8 cellular contexts compared by ENCODE assay signal in the genomic region with DNA sequence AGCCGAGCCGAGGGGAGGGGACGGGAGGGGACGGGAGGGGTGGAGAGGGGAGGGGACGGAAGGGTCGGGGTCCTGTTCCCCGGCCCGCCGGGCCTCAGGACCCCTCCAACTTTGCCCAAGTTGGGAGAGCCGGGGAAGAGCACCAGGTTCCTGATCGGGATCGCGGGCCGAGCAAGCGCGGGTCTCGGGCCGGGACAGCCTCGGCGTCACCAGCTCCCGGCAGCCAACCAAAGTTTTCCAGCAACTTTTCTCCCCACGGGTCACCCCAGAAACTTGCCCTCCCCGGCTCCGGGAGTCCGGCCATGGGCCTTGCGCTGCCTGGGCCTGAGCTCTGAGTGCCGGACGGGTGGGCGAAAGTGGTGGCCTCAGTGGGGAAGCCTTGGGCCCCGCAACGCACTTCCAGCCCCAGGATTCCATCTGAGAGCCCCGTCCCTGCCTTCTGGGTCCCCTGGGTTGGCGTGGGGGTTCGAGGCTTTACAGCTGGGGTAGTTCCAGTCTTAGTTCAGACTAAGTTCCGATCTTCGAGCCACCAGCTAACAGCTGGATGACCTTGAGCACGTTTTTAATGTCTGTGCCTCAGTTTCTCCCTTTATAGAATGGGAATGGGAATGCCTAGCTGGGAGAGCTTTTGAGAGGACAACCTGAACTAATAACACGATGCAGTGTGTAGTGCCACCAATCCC. TPM values are rescaled to one million over a fixed set of nuclear protein-coding genes. Genes with fewer than 3 reads are reported as not detected.
DNase-seq lines count a peak whose midpoint lies in the region; ATAC-seq and TF ChIP-seq lines count a peak whose summit lies in the region.

No MANE protein-coding gene starts in this region.

- peak overlapping the region; percentile 85 to 91 for H3K4me3 Mint-ChIP-seq in activated T-cell treated with anti-CD3 and anti-CD28 coated beads, Interleukin-2, amount 50 U/mL, for 72 hours

- H3K27ac Mint-ChIP-seq in activated T-cell treated with anti-CD3 and anti-CD28 coated beads, Interleukin-2, amount 50 U/mL, for 72 hours = peak overlapping the region; percentile 90

- peaks cover 57 to 79% (median 77%) of the 10 kb centered on the region in 10 experiments for H3K4me1 ChIP-seq in BLaER1 treated with 17β-estradiol and CSF1 and Interleukin-3, amounts not matched to agents 10 nM and 100 nM
- H3K4me1 ChIP-seq in cardiac muscle cell (ENCODE audit: low read depth) (peaks cover 8% of the 10 kb centered on the region), rectal smooth muscle tissue (ENCODE audit: control insufficient read depth, insufficient read depth, low read length) (peaks cover 68% of the 10 kb centered on the region)

- DNase-seq in activated T-cell treated with anti-CD3 and anti-CD28 coated beads, Interleukin-2, amount 50 U/mL, for 72 hours = peak; percentile 40 to 56
- peak; percentile 35 for DNase-seq in cardiac muscle cell (ENCODE audit: low read depth in 1 of 2, low spot score in 1 of 2)
- no peak for DNase-seq in activated effector memory CD4-positive, alpha-beta T cell treated with Interleukin-2 at 50 U/mL for 16 hours
- DNase-seq in SIG-M5 treated with dmso at 0.1 percent for 504 hours (lab: John Stamatoyannopoulos, UW; ENCODE audit: unreplicated experiment) = no peak
- DNase-seq in GM19238 (ENCODE audit: insufficient read length, low spot score) = no peak

- peak overlapping the region; percentile 84 to 95 (median 92) for H3K9ac ChIP-seq in BLaER1 treated with 17β-estradiol and CSF1 and Interleukin-3, amounts not matched to agents 10 nM and 100 nM
- peak overlapping the region; percentile 89 for H3K9ac ChIP-seq in rectal smooth muscle tissue (ENCODE audit: low read length)

- H3K36me3 ChIP-seq in BLaER1 treated with 17β-estradiol and CSF1 and Interleukin-3, amounts not matched to agents 10 nM and 100 nM = peaks cover 21 to 45% (median 35%) of the 10 kb centered on the region in 11 experiments
- peaks cover 6% of the 10 kb centered on the region for H3K36me3 ChIP-seq in cardiac muscle cell
- H3K36me3 ChIP-seq in rectal smooth muscle tissue (ENCODE audit: control insufficient read depth, insufficient read depth, low read length) = peaks cover 9% of the 10 kb centered on the region

- H3K4me3 ChIP-seq in BLaER1 treated with 17β-estradiol and CSF1 and Interleukin-3, amounts not matched to agents 10 nM and 100 nM = peak overlapping the region; percentile 81 to 96 (median 86)
- peak overlapping the region; percentile 78 for H3K4me3 ChIP-seq in cardiac muscle cell
- H3K4me3 ChIP-seq in rectal smooth muscle tissue (ENCODE audit: low read length) = peak overlapping the region; percentile 92

- ATAC-seq in HG02840 (IDR thresholded peaks at IDR 0.05; ENCODE audit: low FRiP score, unreplicated experiment) = peak; percentile 9
- peak in 1 of 2 donors; percentile 0 for ATAC-seq in activated T-cell treated with anti-CD3 and anti-CD28 coated beads, Interleukin-2, amount 50 U/mL, for 72 hours (replicated peaks in 1 of 2)

- H3K27ac ChIP-seq in BLaER1 treated with 17β-estradiol and CSF1 and Interleukin-3, amounts not matched to agents 10 nM and 100 nM = peak overlapping the region; percentile 79 to 98 (median 93)
- no peak overlapping the region for H3K27ac ChIP-seq in cardiac muscle cell
- H3K27ac ChIP-seq in rectal smooth muscle tissue (ENCODE audit: low read depth, low read length) = peak overlapping the region; percentile 92

- no peaks in the 10 kb centered on the region for H3K9me3 ChIP-seq in BLaER1 treated with 17β-estradiol and CSF1 and Interleukin-3, amounts not matched to agents 10 nM and 100 nM (replicated peaks in 1 of 11)
- H3K9me3 ChIP-seq in cardiac muscle cell (ENCODE audit: low read depth) = no peaks in the 10 kb centered on the region

- peaks cover 22 to 51% (median 30%) of the 10 kb centered on the region in 11 experiments; a peak in 19 of 22 replicates for H4K20me1 ChIP-seq in BLaER1 treated with 17β-estradiol and CSF1 and Interleukin-3, amounts not matched to agents 10 nM and 100 nM

- peaks cover 62% of the 10 kb centered on the region for H3K4me1 Mint-ChIP-seq in activated T-cell treated with anti-CD3 and anti-CD28 coated beads, Interleukin-2, amount 50 U/mL, for 72 hours (ENCODE audit: low read depth)

- H3K9me3 Mint-ChIP-seq in activated T-cell treated with anti-CD3 and anti-CD28 coated beads, Interleukin-2, amount 50 U/mL, for 72 hours = no peaks in the 10 kb centered on the region

- peaks cover 23 to 24% of the 10 kb centered on the region in 2 donors for H3K36me3 Mint-ChIP-seq in activated T-cell treated with anti-CD3 and anti-CD28 coated beads, Interleukin-2, amount 50 U/mL, for 72 hours (ENCODE audit: insufficient read depth in 2 of 2)

- H3K4me2 ChIP-seq in BLaER1 treated with 17β-estradiol and CSF1 and Interleukin-3, amounts not matched to agents 10 nM and 100 nM = peak overlapping the region; percentile 95 to 100 (median 100)

- H3K27me3 ChIP-seq in BLaER1 treated with 17β-estradiol and CSF1 and Interleukin-3, amounts not matched to agents 10 nM and 100 nM = peaks cover 0 to 5% (median 0%) of the 10 kb centered on the region in 11 experiments; a peak in 2 of 22 replicates
- H3K27me3 ChIP-seq in cardiac muscle cell (peaks cover 19% of the 10 kb centered on the region), rectal smooth muscle tissue (ENCODE audit: control insufficient read depth, insufficient read depth, low read length) (no peaks in the 10 kb centered on the region)

- H3K27me3 Mint-ChIP-seq in activated T-cell treated with anti-CD3 and anti-CD28 coated beads, Interleukin-2, amount 50 U/mL, for 72 hours (ENCODE audit: low read depth) = no peaks in the 10 kb centered on the region

- TF ChIP-seq CTCF in cardiac muscle cell (IDR thresholded peaks at IDR 0.05; ENCODE audit: low read depth, low read length) = no peak

RNA-seq across cellular contexts. Expression of a gene that starts 0.5 kb away (rescaled TPM):
- 10 to 100 TPM; 33.5 to 46.1 TPM for total RNA-seq in activated T-cell treated with anti-CD3 and anti-CD28 coated beads, Interleukin-2, amount 50 U/mL, for 72 hours
- 8.8 and 14.0 TPM in 2 replicates for total RNA-seq in cardiac muscle cell
- polyA plus RNA-seq in cardiac muscle cell = 5.2 and 10.1 TPM in 2 replicates

RNA-seq across cellular contexts. Expression of a gene that starts 39.7 kb away (rescaled TPM):
- total RNA-seq in activated T-cell treated with anti-CD3 and anti-CD28 coated beads, Interleukin-2, amount 50 U/mL, for 72 hours = 100 to 1,000 TPM; 105 to 108 TPM
- 138 and 157 TPM in 2 replicates for total RNA-seq in cardiac muscle cell
- 68.2 and 77.0 TPM in 2 replicates for polyA plus RNA-seq in cardiac muscle cell

Comparison
In these comparisons a context has a peak if more than half of its experiments do, and no peak if none do; other contexts are left out.
1. DNase-seq: peak in activated T-cell treated with anti-CD3 and anti-CD28 coated beads, Interleukin-2, amount 50 U/mL, for 72 hours (2 of 2) and cardiac muscle cell (2 of 2); none in activated effector memory CD4-positive, alpha-beta T cell treated with Interleukin-2 at 50 U/mL for 16 hours (single experiment), SIG-M5 treated with dmso at 0.1 percent for 504 hours (single experiment) and GM19238 (single experiment).
2. Peak in every context shown above with its lines, with median percentiles within 50 percentile points of each other: H3K4me3 ChIP-seq.